13 cellular contexts compared by ENCODE assay signal in genomic region chr16:58854392-58854791, GRCh38.
DNase-seq lines count a peak whose midpoint lies in the region; ATAC-seq, FAIRE-seq and TF ChIP-seq lines count a peak whose summit lies in the region.
"Had no signal": no experiment of that assay in that cellular context is flagged by ENCODE, and none has a peak within 500 bp of the region (broad histone marks: within the 10 kb centered on the region; RNA-seq: fewer than 3 reads in every experiment).

No MANE protein-coding gene starts in this region.

- TF ChIP-seq POLR2A in GM12891 (IDR thresholded peaks at IDR 0.05; ENCODE audit: low read depth, low read length) = no peak
- no peak for TF ChIP-seq POLR2A in testis (IDR thresholded peaks at IDR 0.05)

- H3K9me3 ChIP-seq in testis = no peaks in the 10 kb centered on the region
- H3K9me3 ChIP-seq in SK-N-SH = no peaks in the 10 kb centered on the region
- no peaks in the 10 kb centered on the region for H3K9me3 ChIP-seq in MM.1S (replicated peaks; ENCODE audit: insufficient read depth, low read length)
- H3K9me3 ChIP-seq: HAP-1 had no signal

- TF ChIP-seq EP300 in SK-N-SH (IDR thresholded peaks at IDR 0.05; ENCODE audit: borderline replicate concordance in 1 of 2, low read depth in 1 of 2, low read length in 1 of 2) = no peak

- no peak overlapping the region for H2AFZ ChIP-seq in SK-N-SH (ENCODE audit: low read depth)
- H2AFZ ChIP-seq in MM.1S (ENCODE audit: low read length) = no peak overlapping the region

- H3K9ac ChIP-seq in SK-N-SH (no peak overlapping the region), MM.1S (ENCODE audit: low read length) (no peak overlapping the region)

- no peak for TF ChIP-seq CTCF in testis (IDR thresholded peaks at IDR 0.05)
- TF ChIP-seq CTCF in SK-N-SH (IDR thresholded peaks at IDR 0.05) = no peak
- no peak for TF ChIP-seq CTCF in MM.1S (IDR thresholded peaks at IDR 0.05; ENCODE audit: low read length)

- H3K36me3 ChIP-seq in testis (ENCODE audit: low read depth, missing control alignments) = no peaks in the 10 kb centered on the region
- H3K36me3 ChIP-seq in SK-N-SH (replicated peaks in 1 of 2; ENCODE audit: control insufficient read depth in 1 of 2, insufficient read depth in 2 of 2, low read length in 1 of 2) = no peaks in the 10 kb centered on the region
- no peaks in the 10 kb centered on the region for H3K36me3 ChIP-seq in MM.1S (replicated peaks; ENCODE audit: insufficient read depth, low read length)
- H3K36me3 ChIP-seq: HAP-1 had no signal

- H3K4me1 ChIP-seq in testis = no peaks in the 10 kb centered on the region
- H3K4me1 ChIP-seq in SK-N-SH (ENCODE audit: control insufficient read depth in 1 of 2, insufficient read depth in 2 of 2, low read depth in 1 of 2, low read length in 1 of 2) = no peaks in the 10 kb centered on the region
- no peaks in the 10 kb centered on the region for H3K4me1 ChIP-seq in MM.1S (ENCODE audit: low read length)
- H3K4me1 ChIP-seq: HAP-1 had no signal

- H3F3A ChIP-seq in SK-N-SH (replicated peaks; ENCODE audit: insufficient read depth) (no peaks in the 10 kb centered on the region), MM.1S (ENCODE audit: insufficient read depth, low read length) (no peaks in the 10 kb centered on the region)

- DNase-seq in GM12891 (ENCODE audit: insufficient read length, low spot score) = no peak
- no peak for DNase-seq in testis
- no peak for DNase-seq in effector CD8-positive, alpha-beta T cell (lab: John Stamatoyannopoulos, UW)
- DNase-seq in SK-N-SH = no peak
- DNase-seq in MM.1S = no peak
- DNase-seq: activated effector memory CD4-positive, alpha-beta T cell treated with Interleukin-2 at 50 U/mL for 16 hours; cerebellar nuclear complex; SIG-M5; stimulated activated CD8-positive, alpha-beta memory T cell treated with anti-CD3 and anti-CD28 coated beads, Interleukin-4, amount 100 ng/mL, for 48 hours had no signal

- ATAC-seq in GM19395 (IDR thresholded peaks at IDR 0.05; ENCODE audit: unreplicated experiment) = peak; percentile 79
- ATAC-seq in HG02798 (IDR thresholded peaks at IDR 0.05; ENCODE audit: poor library complexity, unreplicated experiment) = peak; percentile 87
- peak; percentile 58 for ATAC-seq in HG03520 (IDR thresholded peaks at IDR 0.05; ENCODE audit: unreplicated experiment)

- no peak overlapping the region for H3K4me3 ChIP-seq in testis
- no peak overlapping the region for H3K4me3 ChIP-seq in SK-N-SH (ENCODE audit: low read depth in 2 of 2, low read length in 1 of 2)
- H3K4me3 ChIP-seq in MM.1S (ENCODE audit: low read length) = no peak overlapping the region
- H3K4me3 ChIP-seq: HAP-1 had no signal

- H4K20me1 ChIP-seq in SK-N-SH (ENCODE audit: insufficient read depth) = no peaks in the 10 kb centered on the region
- H4K20me1 ChIP-seq in MM.1S (ENCODE audit: insufficient read depth, low read length) = no peaks in the 10 kb centered on the region

- 74 to 83% methylated on average over 3 of the region's 3 CpGs for WGBS in testis, 2 donors
- WGBS in SK-N-SH (ENCODE audit: low lambda C conversion rate) = 15% methylated on average over 3 of the region's 3 CpGs

- no peaks in the 10 kb centered on the region for H3K9me2 ChIP-seq in SK-N-SH
- no peaks in the 10 kb centered on the region for H3K9me2 ChIP-seq in MM.1S (replicated peaks; ENCODE audit: insufficient read depth, low read length)

- no peak overlapping the region for H3K27ac ChIP-seq in testis
- H3K27ac ChIP-seq in SK-N-SH (ENCODE audit: low read depth in 2 of 2, low read length in 1 of 2) = no peak overlapping the region
- no peak overlapping the region for H3K27ac ChIP-seq in MM.1S (ENCODE audit: low read length)

- TF ChIP-seq RAD21 in SK-N-SH (IDR thresholded peaks at IDR 0.05; ENCODE audit: low read length) = no peak

- CTCF ChIA-PET in SK-N-SH (lab: Yijun Ruan, JAX) = interaction anchor here (0.6 kb wide), 1 partner anchor 332 kb away, joined by 3 read pairs; no protein-coding TSS in a partner anchor

- intact Hi-C loops in testis (cut with DNase I; ENCODE audit: low total_unique reads) = no loop called here

- POLR2A ChIA-PET in SK-N-SH (lab: Yijun Ruan, JAX) = no interaction called here

- H3K27me3 ChIP-seq in testis = no peaks in the 10 kb centered on the region
- H3K27me3 ChIP-seq in SK-N-SH (ENCODE audit: insufficient read depth) = no peaks in the 10 kb centered on the region
- H3K27me3 ChIP-seq in MM.1S (replicated peaks; ENCODE audit: insufficient read depth, low read length) = no peaks in the 10 kb centered on the region

- H3K4me2 ChIP-seq in SK-N-SH (no peak overlapping the region), MM.1S (ENCODE audit: low read depth, low read length) (no peak overlapping the region)

- H3K79me2 ChIP-seq in SK-N-SH (ENCODE audit: insufficient read depth) = no peaks in the 10 kb centered on the region
- no peaks in the 10 kb centered on the region for H3K79me2 ChIP-seq in MM.1S (ENCODE audit: low read length)

- FAIRE-seq in GM12891 (lab: Jason Lieb, UNC) = no peak

TF ChIP-seq in GM12891, 5 proteins besides CTCF, POLR2A, EP300 and RAD21:
- TF ChIP-seq SPI1 (IDR thresholded peaks at IDR 0.05; ENCODE audit: low read depth, low read length) (peak; percentile 43; the same call in 1 of the 2 replicates), POLR2AphosphoS5 (IDR thresholded peaks at IDR 0.05; ENCODE audit: low read depth, low read length) (no peak)

TF ChIP-seq in SK-N-SH, 30 proteins besides CTCF, POLR2A, EP300 and RAD21:
- no peak for TF ChIP-seq REST (IDR thresholded peaks at IDR 0.05; ENCODE audit: low read depth, low read length)
- no peak for TF ChIP-seq FOXM1 (IDR thresholded peaks at IDR 0.05; ENCODE audit: low read depth)
- no peak for TF ChIP-seq ELF1 (IDR thresholded peaks at IDR 0.05)
- TF ChIP-seq FOXJ3 (CRISPR knock-in tag; IDR thresholded peaks at IDR 0.05) = no peak
- TF ChIP-seq TEAD4 (IDR thresholded peaks at IDR 0.05; ENCODE audit: borderline replicate concordance, insufficient read depth) = no peak
- TF ChIP-seq SMC3 (IDR thresholded peaks at IDR 0.05; ENCODE audit: low read depth, low read length) = no peak
- TF ChIP-seq TAF1 (IDR thresholded peaks at IDR 0.05; ENCODE audit: borderline replicate concordance, low read depth, low read length) = no peak
- no peak for TF ChIP-seq MEF2A (IDR thresholded peaks at IDR 0.05; ENCODE audit: borderline replicate concordance, low read depth)
- TF ChIP-seq MXI1 (IDR thresholded peaks at IDR 0.05; ENCODE audit: low read depth, low read length) = no peak
- no peak for TF ChIP-seq NFIC (IDR thresholded peaks at IDR 0.05; ENCODE audit: borderline replicate concordance)
- no peak for TF ChIP-seq POLR2AphosphoS5 (IDR thresholded peaks at IDR 0.05; ENCODE audit: low read depth, low read length)
